Comparison of ENCODE assay signal across 9 cellular contexts in the genomic region with DNA sequence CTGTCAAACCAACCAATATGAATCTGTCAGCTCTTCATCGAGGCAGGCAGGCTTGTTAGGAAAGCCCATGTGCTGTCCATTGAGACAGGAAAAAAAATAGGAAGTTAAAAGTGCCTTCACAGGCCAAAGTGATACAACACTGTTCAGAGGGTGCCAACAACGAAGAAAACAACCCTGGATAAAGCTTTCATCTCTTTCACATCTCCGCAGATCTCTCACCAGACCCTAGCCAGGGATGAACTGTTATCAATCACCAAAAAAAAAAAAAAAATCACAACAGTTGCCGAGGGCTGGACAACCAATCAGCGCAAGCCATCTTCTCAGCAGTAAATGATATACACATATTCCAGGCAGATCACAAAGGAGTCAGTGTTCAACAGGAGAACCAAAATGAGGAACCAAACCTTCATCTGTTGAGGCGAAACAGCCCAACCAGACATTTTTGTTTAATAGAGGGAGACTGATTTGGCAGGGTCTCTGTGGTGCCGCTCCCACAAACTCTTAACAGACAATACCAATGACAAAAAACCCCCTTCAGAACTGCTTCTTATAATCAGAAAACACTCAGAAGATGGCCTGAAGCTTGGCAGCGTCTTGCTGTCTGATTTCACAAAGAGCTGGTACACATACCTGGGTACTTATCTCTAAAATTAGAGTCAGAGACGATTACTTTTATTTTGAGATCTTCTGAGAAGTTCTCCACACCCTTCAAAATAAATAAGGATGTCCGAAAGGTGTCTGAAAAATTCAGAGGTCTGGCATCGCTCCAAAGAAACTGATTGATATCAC. TPM values are rescaled to one million over a fixed set of nuclear protein-coding genes. Genes with fewer than 3 reads are reported as not detected.
A peak's percentile ranks its signal among the peaks of the same experiment; 100 is the strongest.
DNase-seq lines count a peak whose midpoint lies in the region; ATAC-seq and TF ChIP-seq lines count a peak whose summit lies in the region.
"Had no signal": no experiment of that assay in that cellular context is flagged by ENCODE, and none has a peak within 500 bp of the region (broad histone marks: within the 10 kb centered on the region; RNA-seq: fewer than 3 reads in every experiment).

No MANE protein-coding gene starts in this region.

- H3K4me1 ChIP-seq in BLaER1 (peaks cover 71% of the 10 kb centered on the region), HUES6 (ENCODE audit: control insufficient read depth, insufficient read depth, low read length) (peaks cover 32% of the 10 kb centered on the region)

- H3K9ac ChIP-seq in BLaER1 (peak overlapping the region; percentile 96), HUES6 (ENCODE audit: low read length) (no peak overlapping the region)

- DNase-seq in activated naive CD8-positive, alpha-beta T cell treated with anti-CD3 and anti-CD28 coated beads for 36 hours, result no peak
- no peak for DNase-seq in mesothelial cell of epicardium (ENCODE audit: low spot score in 2 of 2, unreplicated experiment in 2 of 2)
- no peak for DNase-seq in DMS153 treated with DMSO at 0.1 percent for 48 hours (lab: John Stamatoyannopoulos, UW; ENCODE audit: unreplicated experiment)
- no peak for DNase-seq in HK-2 (ENCODE audit: unreplicated experiment)
- DNase-seq in dedifferentiated amniotic fluid mesenchymal stem cell (ENCODE audit: extremely low spot score), result no peak

- peaks cover 3% of the 10 kb centered on the region for H3K27me3 Mint-ChIP-seq in activated naive CD8-positive, alpha-beta T cell treated with anti-CD3 and anti-CD28 coated beads for 36 hours
- no peaks in the 10 kb centered on the region for H3K27me3 Mint-ChIP-seq in mesothelial cell of epicardium (ENCODE audit: low read depth)

- H3K9me3 ChIP-seq in BLaER1 (no peaks in the 10 kb centered on the region), HUES6 (ENCODE audit: control insufficient read depth, insufficient read depth, low read depth, low read length) (no peaks in the 10 kb centered on the region)

- peaks cover 72% of the 10 kb centered on the region for H3K4me1 Mint-ChIP-seq in activated naive CD8-positive, alpha-beta T cell treated with anti-CD3 and anti-CD28 coated beads for 36 hours
- H3K4me1 Mint-ChIP-seq in mesothelial cell of epicardium, result peaks cover 69% of the 10 kb centered on the region

- no peaks in the 10 kb centered on the region for H3K9me3 Mint-ChIP-seq in activated naive CD8-positive, alpha-beta T cell treated with anti-CD3 and anti-CD28 coated beads for 36 hours
- H3K9me3 Mint-ChIP-seq in mesothelial cell of epicardium, result no peaks in the 10 kb centered on the region

- peak overlapping the region; percentile 90 for H3K27ac Mint-ChIP-seq in activated naive CD8-positive, alpha-beta T cell treated with anti-CD3 and anti-CD28 coated beads for 36 hours
- peak overlapping the region; percentile 62 for H3K27ac Mint-ChIP-seq in mesothelial cell of epicardium

- H3K27ac ChIP-seq in BLaER1 (peak overlapping the region; percentile 93), HUES6 (ENCODE audit: low read depth, low read length) (no peak overlapping the region)

- H3K36me3 ChIP-seq in BLaER1 (peaks cover 20% of the 10 kb centered on the region), HUES6 (ENCODE audit: control insufficient read depth, insufficient read depth, low read length) (peaks cover 2% of the 10 kb centered on the region; the same call in 1 of the 2 replicates)

- H3K4me3 ChIP-seq in BLaER1 (peak overlapping the region; percentile 93), HUES6 (ENCODE audit: low read depth, low read length) (peak overlapping the region; percentile 81; the same call in 1 of the 2 replicates)

- TF ChIP-seq CTCF in mesothelial cell of epicardium (IDR thresholded peaks at IDR 0.05; ENCODE audit: unreplicated experiment), result no peak

- H3K27me3 ChIP-seq in BLaER1 (no peaks in the 10 kb centered on the region), HUES6 (ENCODE audit: control insufficient read depth, insufficient read depth, low read length) (peaks cover 4% of the 10 kb centered on the region; the same call in 1 of the 2 replicates)

- peak overlapping the region; percentile 94 for H3K4me3 Mint-ChIP-seq in activated naive CD8-positive, alpha-beta T cell treated with anti-CD3 and anti-CD28 coated beads for 36 hours
- H3K4me3 Mint-ChIP-seq in mesothelial cell of epicardium, result peak overlapping the region; percentile 85

- peak overlapping the region; percentile 95 for H3K4me2 ChIP-seq in BLaER1

- ATAC-seq in GM21529 (IDR thresholded peaks at IDR 0.05; ENCODE audit: unreplicated experiment), result no peak

- H3K36me3 Mint-ChIP-seq in activated naive CD8-positive, alpha-beta T cell treated with anti-CD3 and anti-CD28 coated beads for 36 hours, result peaks cover 48% of the 10 kb centered on the region
- H3K36me3 Mint-ChIP-seq in mesothelial cell of epicardium, result no peaks in the 10 kb centered on the region

- peaks cover 13% of the 10 kb centered on the region for H4K20me1 ChIP-seq in BLaER1

RNA-seq across cellular contexts. Expression of a gene that starts 1.9 kb away (rescaled TPM):
- 10 to 100 TPM; 27.1 to 28.3 TPM for total RNA-seq in activated naive CD8-positive, alpha-beta T cell treated with anti-CD3 and anti-CD28 coated beads for 36 hours
- total RNA-seq in mesothelial cell of epicardium, result 8.9 to 9.9 TPM (median 9.8 TPM) in 3 replicates

RNA-seq across cellular contexts. Expression of a gene that starts 53.1 kb away (rescaled TPM):
- under 1 TPM; 0.62 to 0.68 TPM for total RNA-seq in activated naive CD8-positive, alpha-beta T cell treated with anti-CD3 and anti-CD28 coated beads for 36 hours
- not detected in 3 replicates for total RNA-seq in mesothelial cell of epicardium
- total RNA-seq: pulmonary artery endothelial cell had no signal
